Comparison of ENCODE assay signal across 20 cellular contexts in genomic region chr3:127234784-127235183, GRCh38. TPM values are rescaled to one million over a fixed set of nuclear protein-coding genes. Genes with fewer than 3 reads are reported as not detected.
DNase-seq lines count a peak whose midpoint lies in the region; ATAC-seq, FAIRE-seq and TF ChIP-seq lines count a peak whose summit lies in the region.
"Had no signal": no experiment of that assay in that cellular context is flagged by ENCODE, and none has a peak within 500 bp of the region (broad histone marks: within the 10 kb centered on the region; RNA-seq: fewer than 3 reads in every experiment).

No MANE protein-coding gene starts in this region.

- FAIRE-seq in bronchial epithelial cell (lab: Jason Lieb, UNC), result no peak
- FAIRE-seq: A549, GM12878, GM19239, H1 had no signal

- H3K36me3 ChIP-seq in bronchial epithelial cell (ENCODE audit: control insufficient read depth, insufficient read depth, low read length) (no peaks in the 10 kb centered on the region), brain microvascular endothelial cell (replicated peaks) (no peaks in the 10 kb centered on the region)
- H3K36me3 ChIP-seq: BLaER1 had no signal

- H3K27ac ChIP-seq in brain microvascular endothelial cell, result no peak overlapping the region
- H3K27ac ChIP-seq: 22Rv1, A549, BLaER1 had no signal

- TF ChIP-seq CTCF in bronchial epithelial cell (IDR thresholded peaks at IDR 0.05; ENCODE audit: insufficient read depth, low read length, severe bottlenecking) (no peak), brain microvascular endothelial cell (IDR thresholded peaks at IDR 0.05; ENCODE audit: low read depth, low read length, missing control alignments) (no peak)

- no peak for ATAC-seq in HG03108 (IDR thresholded peaks at IDR 0.05; ENCODE audit: unreplicated experiment)
- ATAC-seq: A549, GM12878 had no signal

- H3K27me3 ChIP-seq in bronchial epithelial cell (ENCODE audit: control insufficient read depth, insufficient read depth, low read length), result peaks cover under 1% of the 10 kb centered on the region
- no peaks in the 10 kb centered on the region for H3K27me3 ChIP-seq in brain microvascular endothelial cell (replicated peaks)
- H3K27me3 ChIP-seq: BLaER1 had no signal

- H3K4me3 ChIP-seq in bronchial epithelial cell (ENCODE audit: low read depth, low read length) (no peak overlapping the region), brain microvascular endothelial cell (ENCODE audit: low read depth, low read length) (no peak overlapping the region)
- H3K4me3 ChIP-seq: A549, BLaER1, GM12878 had no signal

- DNase-seq in NCI-H526 treated with DMSO at 0.1 percent for 48 hours (lab: John Stamatoyannopoulos, UW) (peak; percentile 28), NCI-H526 (lab: John Stamatoyannopoulos, UW) (no peak), DMS79 (lab: John Stamatoyannopoulos, UW) (peak; percentile 67), bronchial epithelial cell (ENCODE audit: low read depth) (peak; percentile 20), kidney tubule cell (ENCODE audit: low spot score) (peak; percentile 33), brain microvascular endothelial cell (no peak)
- DNase-seq: CD4-positive, alpha-beta memory T cell; DMS153; DND-41; EL; H9 had no signal

- in situ Hi-C loops in brain microvascular endothelial cell (cut with HindIII; ENCODE audit: low pct_ligation_motif_present, low sequenced_read_pairs), result no loop called here

RNA-seq across cellular contexts. Expression of gene PRR23E, which starts 41.9 kb away (rescaled TPM):
- total RNA-seq in bronchial epithelial cell, result not detected in 2 replicates
- total RNA-seq: CD4-positive, alpha-beta memory T cell; G401; GM12878; H1; H9; HT-29 had no signal

RNA-seq across cellular contexts. Expression of gene PRR20G, which starts 53.1 kb away (rescaled TPM):
- not detected in 2 replicates for total RNA-seq in bronchial epithelial cell
- total RNA-seq: CD4-positive, alpha-beta memory T cell; G401; GM12878; H1; HT-29 had no signal

Comparison
In these comparisons a context has a peak if more than half of its experiments do, and no peak if none do; other contexts are left out.
1. DNase-seq: peak in NCI-H526 treated with DMSO at 0.1 percent for 48 hours (single experiment), DMS79 (single experiment), bronchial epithelial cell (single experiment) and kidney tubule cell (single experiment); none in NCI-H526 (0 of 2) and brain microvascular endothelial cell (single experiment).